1 cellular context compared by ENCODE assay signal in genomic region chr2:238421695-238422035, GRCh38.
TF ChIP-seq lines count a peak whose summit lies in the region.

No MANE protein-coding gene starts in this region.

TF ChIP-seq in GM23338, 12 proteins besides CTCF, POLR2A, EP300 and RAD21 (continued from another document):
- TF ChIP-seq, protein P1, sequence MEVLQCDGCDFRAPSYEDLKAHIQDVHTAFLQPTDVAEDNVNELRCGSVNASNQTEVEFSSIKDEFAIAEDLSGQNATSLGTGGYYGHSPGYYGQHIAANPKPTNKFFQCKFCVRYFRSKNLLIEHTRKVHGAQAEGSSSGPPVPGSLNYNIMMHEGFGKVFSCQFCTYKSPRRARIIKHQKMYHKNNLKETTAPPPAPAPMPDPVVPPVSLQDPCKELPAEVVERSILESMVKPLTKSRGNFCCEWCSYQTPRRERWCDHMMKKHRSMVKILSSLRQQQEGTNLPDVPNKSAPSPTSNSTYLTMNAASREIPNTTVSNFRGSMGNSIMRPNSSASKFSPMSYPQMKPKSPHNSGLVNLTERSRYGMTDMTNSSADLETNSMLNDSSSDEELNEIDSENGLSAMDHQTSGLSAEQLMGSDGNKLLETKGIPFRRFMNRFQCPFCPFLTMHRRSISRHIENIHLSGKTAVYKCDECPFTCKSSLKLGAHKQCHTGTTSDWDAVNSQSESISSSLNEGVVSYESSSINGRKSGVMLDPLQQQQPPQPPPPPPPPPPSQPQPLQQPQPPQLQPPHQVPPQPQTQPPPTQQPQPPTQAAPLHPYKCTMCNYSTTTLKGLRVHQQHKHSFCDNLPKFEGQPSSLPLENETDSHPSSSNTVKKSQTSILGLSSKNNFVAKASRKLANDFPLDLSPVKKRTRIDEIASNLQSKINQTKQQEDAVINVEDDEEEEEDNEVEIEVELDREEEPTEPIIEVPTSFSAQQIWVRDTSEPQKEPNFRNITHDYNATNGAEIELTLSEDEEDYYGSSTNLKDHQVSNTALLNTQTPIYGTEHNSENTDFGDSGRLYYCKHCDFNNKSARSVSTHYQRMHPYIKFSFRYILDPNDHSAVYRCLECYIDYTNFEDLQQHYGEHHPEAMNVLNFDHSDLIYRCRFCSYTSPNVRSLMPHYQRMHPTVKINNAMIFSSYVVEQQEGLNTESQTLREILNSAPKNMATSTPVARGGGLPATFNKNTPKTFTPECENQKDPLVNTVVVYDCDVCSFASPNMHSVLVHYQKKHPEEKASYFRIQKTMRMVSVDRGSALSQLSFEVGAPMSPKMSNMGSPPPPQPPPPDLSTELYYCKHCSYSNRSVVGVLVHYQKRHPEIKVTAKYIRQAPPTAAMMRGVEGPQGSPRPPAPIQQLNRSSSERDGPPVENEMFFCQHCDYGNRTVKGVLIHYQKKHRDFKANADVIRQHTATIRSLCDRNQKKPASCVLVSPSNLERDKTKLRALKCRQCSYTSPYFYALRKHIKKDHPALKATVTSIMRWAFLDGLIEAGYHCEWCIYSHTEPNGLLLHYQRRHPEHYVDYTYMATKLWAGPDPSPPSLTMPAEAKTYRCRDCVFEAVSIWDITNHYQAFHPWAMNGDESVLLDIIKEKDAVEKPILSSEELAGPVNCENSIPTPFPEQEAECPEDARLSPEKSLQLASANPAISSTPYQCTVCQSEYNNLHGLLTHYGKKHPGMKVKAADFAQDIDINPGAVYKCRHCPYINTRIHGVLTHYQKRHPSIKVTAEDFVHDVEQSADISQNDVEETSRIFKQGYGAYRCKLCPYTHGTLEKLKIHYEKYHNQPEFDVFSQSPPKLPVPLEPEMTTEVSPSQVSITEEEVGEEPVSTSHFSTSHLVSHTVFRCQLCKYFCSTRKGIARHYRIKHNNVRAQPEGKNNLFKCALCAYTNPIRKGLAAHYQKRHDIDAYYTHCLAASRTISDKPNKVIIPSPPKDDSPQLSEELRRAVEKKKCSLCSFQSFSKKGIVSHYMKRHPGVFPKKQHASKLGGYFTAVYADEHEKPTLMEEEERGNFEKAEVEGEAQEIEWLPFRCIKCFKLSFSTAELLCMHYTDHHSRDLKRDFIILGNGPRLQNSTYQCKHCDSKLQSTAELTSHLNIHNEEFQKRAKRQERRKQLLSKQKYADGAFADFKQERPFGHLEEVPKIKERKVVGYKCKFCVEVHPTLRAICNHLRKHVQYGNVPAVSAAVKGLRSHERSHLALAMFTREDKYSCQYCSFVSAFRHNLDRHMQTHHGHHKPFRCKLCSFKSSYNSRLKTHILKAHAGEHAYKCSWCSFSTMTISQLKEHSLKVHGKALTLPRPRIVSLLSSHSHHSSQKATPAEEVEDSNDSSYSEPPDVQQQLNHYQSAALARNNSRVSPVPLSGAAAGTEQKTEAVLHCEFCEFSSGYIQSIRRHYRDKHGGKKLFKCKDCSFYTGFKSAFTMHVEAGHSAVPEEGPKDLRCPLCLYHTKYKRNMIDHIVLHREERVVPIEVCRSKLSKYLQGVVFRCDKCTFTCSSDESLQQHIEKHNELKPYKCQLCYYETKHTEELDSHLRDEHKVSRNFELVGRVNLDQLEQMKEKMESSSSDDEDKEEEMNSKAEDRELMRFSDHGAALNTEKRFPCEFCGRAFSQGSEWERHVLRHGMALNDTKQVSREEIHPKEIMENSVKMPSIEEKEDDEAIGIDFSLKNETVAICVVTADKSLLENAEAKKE (CRISPR knock-in tag; IDR thresholded peaks at IDR 0.05): no peak
- TF ChIP-seq ZNF114 (CRISPR knock-in tag; IDR thresholded peaks at IDR 0.05) (no peak), EZH2phosphoT487 (IDR thresholded peaks at IDR 0.05; ENCODE audit: unreplicated experiment) (no peak), EZH2 (IDR thresholded peaks at IDR 0.05; ENCODE audit: low read depth, unreplicated experiment) (no peak), ZNF331 (CRISPR knock-in tag; IDR thresholded peaks at IDR 0.05; ENCODE audit: low read depth) (no peak), STAT1 (IDR thresholded peaks at IDR 0.05; ENCODE audit: unreplicated experiment) (no peak), NANOG (IDR thresholded peaks at IDR 0.05; ENCODE audit: borderline replicate concordance) (no peak), POLR2AphosphoS5 (IDR thresholded peaks at IDR 0.05; ENCODE audit: low read depth) (no peak)
- TF ChIP-seq, protein P2, sequence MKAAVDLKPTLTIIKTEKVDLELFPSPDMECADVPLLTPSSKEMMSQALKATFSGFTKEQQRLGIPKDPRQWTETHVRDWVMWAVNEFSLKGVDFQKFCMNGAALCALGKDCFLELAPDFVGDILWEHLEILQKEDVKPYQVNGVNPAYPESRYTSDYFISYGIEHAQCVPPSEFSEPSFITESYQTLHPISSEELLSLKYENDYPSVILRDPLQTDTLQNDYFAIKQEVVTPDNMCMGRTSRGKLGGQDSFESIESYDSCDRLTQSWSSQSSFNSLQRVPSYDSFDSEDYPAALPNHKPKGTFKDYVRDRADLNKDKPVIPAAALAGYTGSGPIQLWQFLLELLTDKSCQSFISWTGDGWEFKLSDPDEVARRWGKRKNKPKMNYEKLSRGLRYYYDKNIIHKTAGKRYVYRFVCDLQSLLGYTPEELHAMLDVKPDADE (IDR thresholded peaks at IDR 0.05): no peak
- TF ChIP-seq, protein P3, sequence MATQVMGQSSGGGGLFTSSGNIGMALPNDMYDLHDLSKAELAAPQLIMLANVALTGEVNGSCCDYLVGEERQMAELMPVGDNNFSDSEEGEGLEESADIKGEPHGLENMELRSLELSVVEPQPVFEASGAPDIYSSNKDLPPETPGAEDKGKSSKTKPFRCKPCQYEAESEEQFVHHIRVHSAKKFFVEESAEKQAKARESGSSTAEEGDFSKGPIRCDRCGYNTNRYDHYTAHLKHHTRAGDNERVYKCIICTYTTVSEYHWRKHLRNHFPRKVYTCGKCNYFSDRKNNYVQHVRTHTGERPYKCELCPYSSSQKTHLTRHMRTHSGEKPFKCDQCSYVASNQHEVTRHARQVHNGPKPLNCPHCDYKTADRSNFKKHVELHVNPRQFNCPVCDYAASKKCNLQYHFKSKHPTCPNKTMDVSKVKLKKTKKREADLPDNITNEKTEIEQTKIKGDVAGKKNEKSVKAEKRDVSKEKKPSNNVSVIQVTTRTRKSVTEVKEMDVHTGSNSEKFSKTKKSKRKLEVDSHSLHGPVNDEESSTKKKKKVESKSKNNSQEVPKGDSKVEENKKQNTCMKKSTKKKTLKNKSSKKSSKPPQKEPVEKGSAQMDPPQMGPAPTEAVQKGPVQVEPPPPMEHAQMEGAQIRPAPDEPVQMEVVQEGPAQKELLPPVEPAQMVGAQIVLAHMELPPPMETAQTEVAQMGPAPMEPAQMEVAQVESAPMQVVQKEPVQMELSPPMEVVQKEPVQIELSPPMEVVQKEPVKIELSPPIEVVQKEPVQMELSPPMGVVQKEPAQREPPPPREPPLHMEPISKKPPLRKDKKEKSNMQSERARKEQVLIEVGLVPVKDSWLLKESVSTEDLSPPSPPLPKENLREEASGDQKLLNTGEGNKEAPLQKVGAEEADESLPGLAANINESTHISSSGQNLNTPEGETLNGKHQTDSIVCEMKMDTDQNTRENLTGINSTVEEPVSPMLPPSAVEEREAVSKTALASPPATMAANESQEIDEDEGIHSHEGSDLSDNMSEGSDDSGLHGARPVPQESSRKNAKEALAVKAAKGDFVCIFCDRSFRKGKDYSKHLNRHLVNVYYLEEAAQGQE (IDR thresholded peaks at IDR 0.05; ENCODE audit: unreplicated experiment): no peak
